In genomic region chr9:111804636-111805035, GRCh38 we compare ENCODE assay signal across 20 cellular contexts. TPM values are rescaled to one million over a fixed set of nuclear protein-coding genes. Genes with fewer than 3 reads are reported as not detected.
DNase-seq lines count a peak whose midpoint lies in the region; ATAC-seq and TF ChIP-seq lines count a peak whose summit lies in the region.
"Had no signal": no experiment of that assay in that cellular context is flagged by ENCODE, and none has a peak within 500 bp of the region (broad histone marks: within the 10 kb centered on the region; RNA-seq: fewer than 3 reads in every experiment).

No MANE protein-coding gene starts in this region.

- peak overlapping the region; percentile 70 for H3K27ac ChIP-seq in suprapubic skin
- H3K27ac ChIP-seq: KMS-11, Peyer's patch had no signal

- H3K4me3 Mint-ChIP-seq in activated naive CD4-positive, alpha-beta T cell treated with anti-CD3 and anti-CD28 coated beads, Interleukin-2, amount 10 ng/mL, durations not matched to agents 7 days and 5 days, result no peak overlapping the region
- H3K4me3 Mint-ChIP-seq in activated T-helper 17 cell treated with anti-CD3 and anti-CD28 coated beads, Interleukin-2, amount 50 U/mL, for 72 hours, result peak overlapping the region; percentile 51

- ATAC-seq in activated naive CD4-positive, alpha-beta T cell treated with anti-CD3 and anti-CD28 coated beads, Interleukin-2, amount 50 U/mL, for 72 hours, result no peak
- ATAC-seq in activated T-helper 17 cell treated with anti-CD3 and anti-CD28 coated beads, Interleukin-2, amount 50 U/mL, for 72 hours (replicated peaks), result no peak
- no peak for ATAC-seq in GM19397 (IDR thresholded peaks at IDR 0.05; ENCODE audit: unreplicated experiment)
- ATAC-seq: A549 had no signal

- no peak for DNase-seq in activated naive CD4-positive, alpha-beta T cell treated with anti-CD3 and anti-CD28 coated beads, Interleukin-2, amount 50 U/mL, for 72 hours (ENCODE audit: low spot score in 2 of 2)
- DNase-seq in activated naive CD4-positive, alpha-beta T cell treated with anti-CD3 and anti-CD28 coated beads, Interleukin-2, amount 10 ng/mL, durations not matched to agents 7 days and 5 days, result no peak
- DNase-seq in fibroblast of pulmonary artery (ENCODE audit: low read depth), result peak; percentile 12
- DNase-seq in suprapubic skin (ENCODE audit: low spot score in 2 of 2), result no peak
- no peak for DNase-seq in NCI-H82 treated with DMSO at 0.1 percent for 48 hours (lab: John Stamatoyannopoulos, UW; ENCODE audit: unreplicated experiment)
- DNase-seq in HuH-7.5 (ENCODE audit: low spot score), result no peak
- DNase-seq: C1 segment of cervical spinal cord, DMS 273 treated with DMSO at 0.1 percent for 48 hours, NCI-H1048, NCI-H146, NCI-H2081, NCI-H748 treated with DMSO at 0.1 percent for 48 hours, Peyer's patch, Right ventricle myocardium superior had no signal

- H3K4me1 ChIP-seq in suprapubic skin, result peaks cover 15% of the 10 kb centered on the region
- H3K4me1 ChIP-seq: Peyer's patch had no signal

- TF ChIP-seq POLR2A in suprapubic skin (IDR thresholded peaks at IDR 0.05), result no peak

- TF ChIP-seq CTCF in fibroblast of pulmonary artery (IDR thresholded peaks at IDR 0.05; ENCODE audit: low read length, missing control alignments), result no peak
- TF ChIP-seq CTCF in suprapubic skin (IDR thresholded peaks at IDR 0.05), result no peak

- 95% methylated on average over 2 of the region's 2 CpGs for WGBS in suprapubic skin

- H3K9me3 Mint-ChIP-seq in activated naive CD4-positive, alpha-beta T cell treated with anti-CD3 and anti-CD28 coated beads, Interleukin-2, amount 50 U/mL, for 72 hours, result peaks cover 0 to 8% of the 10 kb centered on the region in 2 donors
- H3K9me3 Mint-ChIP-seq in activated naive CD4-positive, alpha-beta T cell treated with anti-CD3 and anti-CD28 coated beads, Interleukin-2, amount 10 ng/mL, durations not matched to agents 7 days and 5 days, result no peaks in the 10 kb centered on the region
- H3K9me3 Mint-ChIP-seq in activated T-helper 17 cell treated with anti-CD3 and anti-CD28 coated beads, Interleukin-2, amount 50 U/mL, for 72 hours, result no peaks in the 10 kb centered on the region

- peaks cover 0 to 6% of the 10 kb centered on the region in 2 donors for H3K36me3 Mint-ChIP-seq in activated naive CD4-positive, alpha-beta T cell treated with anti-CD3 and anti-CD28 coated beads, Interleukin-2, amount 50 U/mL, for 72 hours
- H3K36me3 Mint-ChIP-seq in activated naive CD4-positive, alpha-beta T cell treated with anti-CD3 and anti-CD28 coated beads, Interleukin-2, amount 10 ng/mL, durations not matched to agents 7 days and 5 days, result no peaks in the 10 kb centered on the region
- H3K36me3 Mint-ChIP-seq in activated T-helper 17 cell treated with anti-CD3 and anti-CD28 coated beads, Interleukin-2, amount 50 U/mL, for 72 hours (ENCODE audit: low read depth), result no peaks in the 10 kb centered on the region

- CTCF ChIA-PET in activated naive CD4-positive, alpha-beta T cell treated with anti-CD3 and anti-CD28 coated beads, Interleukin-2, amount 10 ng/mL, durations not matched to agents 7 days and 5 days (lab: Charles Lee), result no interaction called here

- no peak for TF ChIP-seq EP300 in suprapubic skin (IDR thresholded peaks at IDR 0.05)

- no peaks in the 10 kb centered on the region for H3K36me3 ChIP-seq in suprapubic skin
- H3K36me3 ChIP-seq: Peyer's patch had no signal

- H3K4me1 Mint-ChIP-seq in activated naive CD4-positive, alpha-beta T cell treated with anti-CD3 and anti-CD28 coated beads, Interleukin-2, amount 10 ng/mL, durations not matched to agents 7 days and 5 days, result peaks cover 15% of the 10 kb centered on the region
- H3K4me1 Mint-ChIP-seq in activated T-helper 17 cell treated with anti-CD3 and anti-CD28 coated beads, Interleukin-2, amount 50 U/mL, for 72 hours, result peaks cover 24% of the 10 kb centered on the region

- H3K27me3 ChIP-seq in suprapubic skin, result no peaks in the 10 kb centered on the region
- H3K27me3 ChIP-seq: Peyer's patch had no signal

- no peaks in the 10 kb centered on the region for H3K9me3 ChIP-seq in suprapubic skin
- H3K9me3 ChIP-seq: A549, Peyer's patch had no signal

- no peaks in the 10 kb centered on the region for H3K27me3 Mint-ChIP-seq in activated naive CD4-positive, alpha-beta T cell treated with anti-CD3 and anti-CD28 coated beads, Interleukin-2, amount 10 ng/mL, durations not matched to agents 7 days and 5 days
- no peaks in the 10 kb centered on the region for H3K27me3 Mint-ChIP-seq in activated T-helper 17 cell treated with anti-CD3 and anti-CD28 coated beads, Interleukin-2, amount 50 U/mL, for 72 hours

- H3K27ac Mint-ChIP-seq in activated naive CD4-positive, alpha-beta T cell treated with anti-CD3 and anti-CD28 coated beads, Interleukin-2, amount 50 U/mL, for 72 hours, result peak overlapping the region; percentile 15 to 78
- no peak overlapping the region for H3K27ac Mint-ChIP-seq in activated naive CD4-positive, alpha-beta T cell treated with anti-CD3 and anti-CD28 coated beads, Interleukin-2, amount 10 ng/mL, durations not matched to agents 7 days and 5 days
- H3K27ac Mint-ChIP-seq in activated T-helper 17 cell treated with anti-CD3 and anti-CD28 coated beads, Interleukin-2, amount 50 U/mL, for 72 hours, result peak overlapping the region; percentile 25

- H3K4me3 ChIP-seq in fibroblast of pulmonary artery (replicated peaks; ENCODE audit: low read depth, low read length) (no peak overlapping the region), suprapubic skin (no peak overlapping the region)
- H3K4me3 ChIP-seq: A549, Peyer's patch had no signal

RNA-seq across cellular contexts. Expression of gene SHOC1, which starts 9.9 kb away (rescaled TPM):
- total RNA-seq in activated naive CD4-positive, alpha-beta T cell treated with anti-CD3 and anti-CD28 coated beads, Interleukin-2, amount 50 U/mL, for 72 hours, result under 1 TPM in 1 of 2 donors, not detected in 1; 0.04 TPM
- total RNA-seq in activated T-helper 17 cell treated with anti-CD3 and anti-CD28 coated beads, Interleukin-2, amount 50 U/mL, for 72 hours, result not detected
- 1 to 10 TPM in 2 of 4 donors, under 1 TPM in 2; 0.56 to 1.2 (median 0.98) TPM for total RNA-seq in suprapubic skin
- total RNA-seq: H1, NCI-H460, Peyer's patch, Right ventricle myocardium superior had no signal
